8 cellular contexts compared by ENCODE assay signal in the genomic region with DNA sequence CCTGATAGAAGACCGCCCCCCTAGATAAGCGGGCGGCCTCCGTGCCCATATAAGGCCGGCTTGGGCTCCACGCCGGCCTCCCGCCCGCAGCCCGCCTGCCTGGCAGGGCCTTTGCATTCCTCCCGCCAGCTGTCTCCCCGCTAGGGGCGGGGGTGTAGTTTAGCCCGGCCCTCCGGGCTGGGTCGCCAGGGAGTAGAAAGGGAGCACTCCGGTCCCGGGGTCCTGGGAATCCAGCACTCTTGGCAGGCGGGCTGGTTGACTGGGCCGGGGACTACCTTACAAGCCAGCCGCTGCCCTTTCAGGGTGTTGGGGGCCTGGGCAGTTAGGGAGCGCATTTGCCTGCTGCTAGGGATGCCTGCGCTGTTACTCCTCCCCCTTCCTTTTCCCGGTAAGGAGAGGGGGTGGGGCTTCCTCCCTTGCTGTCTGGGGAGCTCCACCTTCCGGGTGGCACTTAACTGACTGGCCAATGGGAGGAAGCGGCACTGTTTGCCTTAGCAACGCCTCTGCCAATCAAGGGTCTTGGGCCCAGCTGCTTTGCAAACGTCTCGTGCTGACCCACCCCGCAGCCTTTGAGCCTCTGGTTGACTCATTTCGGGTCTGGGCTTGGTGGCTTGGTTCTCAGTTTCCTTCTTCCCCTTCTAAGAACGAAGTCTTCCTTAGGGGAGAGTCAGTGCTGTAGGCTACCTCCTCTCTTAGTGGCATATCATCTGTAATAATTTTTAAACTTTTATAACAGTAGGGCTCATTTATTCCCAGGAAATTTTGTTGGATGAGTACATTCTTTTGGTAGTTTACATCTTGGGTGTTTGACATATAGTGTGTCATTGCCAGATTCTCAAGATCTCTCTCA. TPM values are rescaled to one million over a fixed set of nuclear protein-coding genes. Genes with fewer than 3 reads are reported as not detected.
DNase-seq lines count a peak whose midpoint lies in the region; ATAC-seq and TF ChIP-seq lines count a peak whose summit lies in the region.

No MANE protein-coding gene starts in this region.

- intact Hi-C loops in activated T-helper 2 cell treated with anti-CD3 and anti-CD28 coated beads, Interferon-gamma antibody, Interleukin-2, Interleukin-4, amounts not matched to agents 10 μg/mL and 5 μg/mL and 100 μg/mL, durations not matched to agents 14 hours and 24 hours and 36 hours (cut with micrococcal nuclease) = loop anchor here (1.0 to 5.0 kb wide), 8 partner anchors 8 to 427 kb away; partner anchors contain the start of genes BICRAL, CNPY3, CUL9 and KLHDC3
- intact Hi-C loops in naive thymus-derived CD4-positive, alpha-beta T cell (cut with micrococcal nuclease) = loop anchor here (1.0 to 5.0 kb wide), 19 partner anchors 8 to 1440 kb away; partner anchors contain the start of genes CUL9 (in 2 of the 2), GTPBP2 (in 1 of the 2), MRPS10 (in 1 of the 2) and POLH (in 1 of the 2)

- H3K4me3 ChIP-seq in GM23338 = peak overlapping the region; percentile 91
- peak overlapping the region; percentile 52 for H3K4me3 ChIP-seq in fibroblast of mammary gland (ENCODE audit: control insufficient read depth, low read depth, low read length)
- H3K4me3 ChIP-seq in naive thymus-derived CD4-positive, alpha-beta T cell (ENCODE audit: low read length) = peak overlapping the region; percentile 72

- peaks cover 19% of the 10 kb centered on the region for H4K20me1 ChIP-seq in GM23338 (replicated peaks; ENCODE audit: insufficient read depth)

- peaks cover 2% of the 10 kb centered on the region; the same call in 2 of the 3 replicates for H3K9me3 Mint-ChIP-seq in GM23338
- no peaks in the 10 kb centered on the region for H3K9me3 Mint-ChIP-seq in activated T-helper 2 cell treated with anti-CD3 and anti-CD28 coated beads, Interferon-gamma antibody, Interleukin-2, Interleukin-4, amounts not matched to agents 10 μg/mL and 5 μg/mL and 100 μg/mL, durations not matched to agents 14 hours and 24 hours and 36 hours
- no peaks in the 10 kb centered on the region for H3K9me3 Mint-ChIP-seq in naive thymus-derived CD4-positive, alpha-beta T cell
- H3K9me3 Mint-ChIP-seq in stimulated activated memory B cell treated with anti-CD40 and anti-IgM and Interleukin-4, amounts not matched to agents 10 μg/mL and 1 μg/mL and 100 μg/mL, for 72 hours = no peaks in the 10 kb centered on the region

- peak overlapping the region; percentile 50 for H3K27ac ChIP-seq in GM23338 (ENCODE audit: low read depth)
- H3K27ac ChIP-seq in naive thymus-derived CD4-positive, alpha-beta T cell (ENCODE audit: low read depth, low read length) = peak overlapping the region; percentile 73

- H3K9me2 ChIP-seq in GM23338 (ENCODE audit: insufficient read depth) = no peaks in the 10 kb centered on the region

- H3K27me3 ChIP-seq in GM23338 (ENCODE audit: insufficient read depth) = peaks cover 9% of the 10 kb centered on the region
- no peaks in the 10 kb centered on the region for H3K27me3 ChIP-seq in naive thymus-derived CD4-positive, alpha-beta T cell (ENCODE audit: control insufficient read depth in 2 of 2, insufficient read depth in 2 of 2, low read length in 2 of 2)

- POLR2A ChIA-PET in naive thymus-derived CD4-positive, alpha-beta T cell (lab: Charles Lee) = interaction anchor here (0.6 to 4.9 kb wide), 14 partner anchors 8 to 408 kb away, joined by 3 to 21 read pairs (median 4); partner anchors contain the start of genes CNPY3, CUL9, DNPH1 and PEX6

- DNase-seq in Daoy (ENCODE audit: low read depth) (peak; percentile 100), GM23338 (ENCODE audit: low spot score) (peak; percentile 99), Kasumi-1 (lab: John Stamatoyannopoulos, UW) (peak; percentile 99), RPMI7951 (ENCODE audit: low read depth) (peak; percentile 99), fibroblast of mammary gland (ENCODE audit: low read depth) (peak; percentile 99)
- DNase-seq in activated T-helper 2 cell treated with anti-CD3 and anti-CD28 coated beads, Interferon-gamma antibody, Interleukin-2, Interleukin-4, amounts not matched to agents 10 μg/mL and 5 μg/mL and 100 μg/mL, durations not matched to agents 14 hours and 24 hours and 36 hours (ENCODE audit: low spot score) = peak; percentile 96
- DNase-seq in naive thymus-derived CD4-positive, alpha-beta T cell = peak; percentile 66 to 92 (median 88)

- peaks cover 61% of the 10 kb centered on the region for H3K36me3 Mint-ChIP-seq in GM23338 (ENCODE audit: low read depth)
- peaks cover 55% of the 10 kb centered on the region for H3K36me3 Mint-ChIP-seq in activated T-helper 2 cell treated with anti-CD3 and anti-CD28 coated beads, Interferon-gamma antibody, Interleukin-2, Interleukin-4, amounts not matched to agents 10 μg/mL and 5 μg/mL and 100 μg/mL, durations not matched to agents 14 hours and 24 hours and 36 hours (ENCODE audit: low read depth)
- H3K36me3 Mint-ChIP-seq in naive thymus-derived CD4-positive, alpha-beta T cell = peaks cover 0 to 27% (median 11%) of the 10 kb centered on the region in 5 donors
- peaks cover 36% of the 10 kb centered on the region for H3K36me3 Mint-ChIP-seq in stimulated activated memory B cell treated with anti-CD40 and anti-IgM and Interleukin-4, amounts not matched to agents 10 μg/mL and 1 μg/mL and 100 μg/mL, for 72 hours

- peaks cover 32% of the 10 kb centered on the region for H3K79me2 ChIP-seq in GM23338 (replicated peaks; ENCODE audit: insufficient read depth)

- ATAC-seq in GM23338 = peak; percentile 56
- ATAC-seq in naive thymus-derived CD4-positive, alpha-beta T cell = peak; percentile 77
- ATAC-seq in stimulated activated memory B cell treated with anti-CD40 and anti-IgM and Interleukin-4, amounts not matched to agents 10 μg/mL and 1 μg/mL and 100 μg/mL, for 72 hours = peak; percentile 90

- H3K27me3 Mint-ChIP-seq in GM23338 (ENCODE audit: insufficient read depth, low read depth, poor library complexity) = peaks cover 28% of the 10 kb centered on the region
- H3K27me3 Mint-ChIP-seq in activated T-helper 2 cell treated with anti-CD3 and anti-CD28 coated beads, Interferon-gamma antibody, Interleukin-2, Interleukin-4, amounts not matched to agents 10 μg/mL and 5 μg/mL and 100 μg/mL, durations not matched to agents 14 hours and 24 hours and 36 hours (ENCODE audit: low read depth) = no peaks in the 10 kb centered on the region
- H3K27me3 Mint-ChIP-seq in naive thymus-derived CD4-positive, alpha-beta T cell = peaks cover 0 to 2% (median 0%) of the 10 kb centered on the region in 5 donors
- no peaks in the 10 kb centered on the region for H3K27me3 Mint-ChIP-seq in stimulated activated memory B cell treated with anti-CD40 and anti-IgM and Interleukin-4, amounts not matched to agents 10 μg/mL and 1 μg/mL and 100 μg/mL, for 72 hours

- TF ChIP-seq CTCF in GM23338 (conservative IDR thresholded peaks at IDR 0.05; ENCODE audit: low read depth in 2 of 2) = no peak
- TF ChIP-seq CTCF in fibroblast of mammary gland (conservative IDR thresholded peaks at IDR 0.05; ENCODE audit: control insufficient read depth, insufficient read depth, low read depth, low read length) = no peak

- H3K4me3 Mint-ChIP-seq in GM23338 = peak overlapping the region; percentile 88
- peak overlapping the region; percentile 99 for H3K4me3 Mint-ChIP-seq in activated T-helper 2 cell treated with anti-CD3 and anti-CD28 coated beads, Interferon-gamma antibody, Interleukin-2, Interleukin-4, amounts not matched to agents 10 μg/mL and 5 μg/mL and 100 μg/mL, durations not matched to agents 14 hours and 24 hours and 36 hours (ENCODE audit: low read depth)
- peak overlapping the region; percentile 85 to 99 (median 96) for H3K4me3 Mint-ChIP-seq in naive thymus-derived CD4-positive, alpha-beta T cell
- peak overlapping the region; percentile 73 for H3K4me3 Mint-ChIP-seq in stimulated activated memory B cell treated with anti-CD40 and anti-IgM and Interleukin-4, amounts not matched to agents 10 μg/mL and 1 μg/mL and 100 μg/mL, for 72 hours

- no peaks in the 10 kb centered on the region for H3K9me3 ChIP-seq in naive thymus-derived CD4-positive, alpha-beta T cell (ENCODE audit: control insufficient read depth in 2 of 3, low read length in 3 of 3)

- peaks cover 14% of the 10 kb centered on the region for H3K4me1 ChIP-seq in GM23338 (ENCODE audit: insufficient read depth)
- H3K4me1 ChIP-seq in naive thymus-derived CD4-positive, alpha-beta T cell (ENCODE audit: control insufficient read depth in 2 of 2, insufficient read depth in 2 of 2, low read length in 2 of 2) = peaks cover 26 to 29% of the 10 kb centered on the region in 2 donors

- peaks cover 11% of the 10 kb centered on the region for H3F3A ChIP-seq in GM23338 (replicated peaks; ENCODE audit: low read depth)

- CTCF ChIA-PET in naive thymus-derived CD4-positive, alpha-beta T cell (lab: Charles Lee) = interaction anchor here (0.7 to 1.6 kb wide), 2 partner anchors 11 to 53 kb away, joined by 4 to 6 read pairs; no protein-coding TSS in a partner anchor

- H3K4me1 Mint-ChIP-seq in GM23338 = peaks cover 32% of the 10 kb centered on the region
- peaks cover 40% of the 10 kb centered on the region for H3K4me1 Mint-ChIP-seq in activated T-helper 2 cell treated with anti-CD3 and anti-CD28 coated beads, Interferon-gamma antibody, Interleukin-2, Interleukin-4, amounts not matched to agents 10 μg/mL and 5 μg/mL and 100 μg/mL, durations not matched to agents 14 hours and 24 hours and 36 hours (ENCODE audit: low read depth)
- H3K4me1 Mint-ChIP-seq in naive thymus-derived CD4-positive, alpha-beta T cell = peaks cover 35 to 49% (median 40%) of the 10 kb centered on the region in 7 donors
- peaks cover 42% of the 10 kb centered on the region for H3K4me1 Mint-ChIP-seq in stimulated activated memory B cell treated with anti-CD40 and anti-IgM and Interleukin-4, amounts not matched to agents 10 μg/mL and 1 μg/mL and 100 μg/mL, for 72 hours

- H3K4me2 ChIP-seq in GM23338 = peak overlapping the region; percentile 91

- peak overlapping the region; percentile 94; the same call in 1 of the 2 replicates for H3K27ac Mint-ChIP-seq in GM23338
- peak overlapping the region; percentile 64 for H3K27ac Mint-ChIP-seq in activated T-helper 2 cell treated with anti-CD3 and anti-CD28 coated beads, Interferon-gamma antibody, Interleukin-2, Interleukin-4, amounts not matched to agents 10 μg/mL and 5 μg/mL and 100 μg/mL, durations not matched to agents 14 hours and 24 hours and 36 hours
- peak overlapping the region; percentile 90 to 98 (median 94) for H3K27ac Mint-ChIP-seq in naive thymus-derived CD4-positive, alpha-beta T cell
- peak overlapping the region; percentile 83 for H3K27ac Mint-ChIP-seq in stimulated activated memory B cell treated with anti-CD40 and anti-IgM and Interleukin-4, amounts not matched to agents 10 μg/mL and 1 μg/mL and 100 μg/mL, for 72 hours

- H3K36me3 ChIP-seq in GM23338 (ENCODE audit: insufficient read depth) = peaks cover 29% of the 10 kb centered on the region
- H3K36me3 ChIP-seq in naive thymus-derived CD4-positive, alpha-beta T cell (ENCODE audit: control insufficient read depth in 2 of 3, insufficient read depth in 3 of 3, low read length in 3 of 3) = peaks cover 10 to 52% (median 13%) of the 10 kb centered on the region in 3 experiments

- H2AFZ ChIP-seq in GM23338 = no peak overlapping the region

RNA-seq across cellular contexts. Expression of gene SRF, which starts 3.4 kb away (rescaled TPM):
- 25.7 and 27.4 TPM in 2 replicates for total RNA-seq in Daoy (2014; rRNA removed; shearing (Covaris generic))
- 49.7 and 54.9 TPM in 2 replicates for total RNA-seq in GM23338 (2014; rRNA removed; shearing (Covaris generic))
- 9.9 and 13.4 TPM in 2 replicates for polyA plus RNA-seq in GM23338 (2016; fragmentation: Nextera tagmentation; extraction: Ambion mirVana)
- 10.7 and 16.7 TPM in 2 replicates for total RNA-seq in RPMI7951 (2014; rRNA removed; shearing (Covaris generic))
- 50.9 and 52.0 TPM in 2 replicates for total RNA-seq in activated T-helper 2 cell treated with anti-CD3 and anti-CD28 coated beads, Interferon-gamma antibody, Interleukin-2, Interleukin-4, amounts not matched to agents 10 μg/mL and 5 μg/mL and 100 μg/mL, durations not matched to agents 14 hours and 24 hours and 36 hours
- total RNA-seq in naive thymus-derived CD4-positive, alpha-beta T cell = 10 to 100 TPM; 22.5 to 49.4 (median 26.7) TPM
- polyA plus RNA-seq in naive thymus-derived CD4-positive, alpha-beta T cell = 1 to 10 TPM; 4.0 to 6.6 TPM

RNA-seq across cellular contexts. Expression of gene CUL9, which starts 7.5 kb away (rescaled TPM):
- total RNA-seq in Daoy (2014; rRNA removed; shearing (Covaris generic)) = 23.7 and 26.9 TPM in 2 replicates
- total RNA-seq in GM23338 (2014; rRNA removed; shearing (Covaris generic)) = 11.3 and 14.2 TPM in 2 replicates
- polyA plus RNA-seq in GM23338 (2016; fragmentation: Nextera tagmentation; extraction: Ambion mirVana) = 2.6 and 4.9 TPM in 2 replicates
- 6.6 and 9.9 TPM in 2 replicates for total RNA-seq in RPMI7951 (2014; rRNA removed; shearing (Covaris generic))
- 34.3 and 37.4 TPM in 2 replicates for total RNA-seq in activated T-helper 2 cell treated with anti-CD3 and anti-CD28 coated beads, Interferon-gamma antibody, Interleukin-2, Interleukin-4, amounts not matched to agents 10 μg/mL and 5 μg/mL and 100 μg/mL, durations not matched to agents 14 hours and 24 hours and 36 hours
- total RNA-seq in naive thymus-derived CD4-positive, alpha-beta T cell = 100 to 1,000 TPM in 3 of 5 experiments, 10 to 100 TPM in 2; 58.1 to 123 (median 111) TPM
- polyA plus RNA-seq in naive thymus-derived CD4-positive, alpha-beta T cell = 10 to 100 TPM; 12.3 to 25.6 TPM

RNA-seq across cellular contexts. Expression of gene DNPH1, which starts 54.8 kb away (rescaled TPM):
- 57.3 and 66.3 TPM in 2 replicates for total RNA-seq in Daoy (2014; rRNA removed; shearing (Covaris generic))
- 18.0 and 29.2 TPM in 2 replicates for total RNA-seq in GM23338 (2014; rRNA removed; shearing (Covaris generic))
- polyA plus RNA-seq in GM23338 (2016; fragmentation: Nextera tagmentation; extraction: Ambion mirVana) = 43.4 and 50.0 TPM in 2 replicates
- total RNA-seq in RPMI7951 (2014; rRNA removed; shearing (Covaris generic)) = 50.3 and 74.5 TPM in 2 replicates
- 70.5 and 76.7 TPM in 2 replicates for total RNA-seq in activated T-helper 2 cell treated with anti-CD3 and anti-CD28 coated beads, Interferon-gamma antibody, Interleukin-2, Interleukin-4, amounts not matched to agents 10 μg/mL and 5 μg/mL and 100 μg/mL, durations not matched to agents 14 hours and 24 hours and 36 hours
- 10 to 100 TPM; 25.4 to 65.7 (median 33.9) TPM for total RNA-seq in naive thymus-derived CD4-positive, alpha-beta T cell
- 100 to 1,000 TPM; 119 to 141 TPM for polyA plus RNA-seq in naive thymus-derived CD4-positive, alpha-beta T cell

Comparison
In these comparisons a context has a peak if more than half of its experiments do, and no peak if none do; other contexts are left out.
1. Peak in every context shown above with its lines: DNase-seq, ATAC-seq, H3K4me3 ChIP-seq and H3K27ac ChIP-seq.